In genomic region chr6:42156638-42157037, GRCh38 we compare ENCODE assay signal across 36 cellular contexts. TPM values are rescaled to one million over a fixed set of nuclear protein-coding genes. Genes with fewer than 3 reads are reported as not detected.
"Had no signal": no experiment of that assay in that cellular context is flagged by ENCODE, and none has a peak within 500 bp of the region (broad histone marks: within the 10 kb centered on the region; RNA-seq: fewer than 3 reads in every experiment).

No MANE protein-coding gene starts in this region.

- H3K9me3 Mint-ChIP-seq: activated CD4-positive, alpha-beta memory T cell treated with anti-CD3 and anti-CD28 coated beads for 36 hours; activated CD4-positive, alpha-beta T cell treated with anti-CD3 and anti-CD28 coated beads, Interleukin-2, amount 10 ng/mL, durations not matched to agents 24 days and 14 days; activated naive CD4-positive, alpha-beta T cell treated with anti-CD3 and anti-CD28 coated beads for 36 hours; activated naive CD4-positive, alpha-beta T cell treated with anti-CD3 and anti-CD28 coated beads, Interleukin-2, amount 50 U/mL, for 72 hours; activated T-cell treated with anti-CD3 and anti-CD28 coated beads, Interleukin-2, amount 50 U/mL, for 4 hours; activated T-helper 1 cell treated with anti-CD3 and anti-CD28 coated beads, Interleukin-12 subunit alpha, Interleukin-12 subunit beta, Interleukin-2, Interleukin-4 antibody, amounts not matched to agents 30 ng/mL and 10 ng/mL and 1 ng/mL, durations not matched to agents 14 hours and 24 hours and 36 hours; brain had no signal

- H3K27ac Mint-ChIP-seq: activated CD4-positive, alpha-beta memory T cell treated with anti-CD3 and anti-CD28 coated beads for 36 hours; activated CD4-positive, alpha-beta T cell treated with anti-CD3 and anti-CD28 coated beads, Interleukin-2, amount 10 ng/mL, durations not matched to agents 24 days and 14 days; activated naive CD4-positive, alpha-beta T cell treated with anti-CD3 and anti-CD28 coated beads for 36 hours; activated naive CD4-positive, alpha-beta T cell treated with anti-CD3 and anti-CD28 coated beads, Interleukin-2, amount 50 U/mL, for 72 hours; activated T-helper 1 cell treated with anti-CD3 and anti-CD28 coated beads, Interleukin-12 subunit alpha, Interleukin-12 subunit beta, Interleukin-2, Interleukin-4 antibody, amounts not matched to agents 30 ng/mL and 10 ng/mL and 1 ng/mL, durations not matched to agents 14 hours and 24 hours and 36 hours; brain had no signal

- H3K36me3 ChIP-seq: adrenal gland, MG63, Peyer's patch, SJSA1, WERI-Rb-1 had no signal

- ATAC-seq: activated naive CD4-positive, alpha-beta T cell treated with anti-CD3 and anti-CD28 coated beads, Interleukin-2, amount 50 U/mL, for 72 hours; activated T-cell treated with anti-CD3 and anti-CD28 coated beads, Interleukin-2, amount 50 U/mL, for 4 hours; PC-3 had no signal

- H3K4me1 Mint-ChIP-seq: activated CD4-positive, alpha-beta T cell treated with anti-CD3 and anti-CD28 coated beads, Interleukin-2, amount 10 ng/mL, durations not matched to agents 24 days and 14 days; brain had no signal

- H3K9me3 ChIP-seq: adrenal gland, MG63, Peyer's patch, SJSA1, SK-N-SH had no signal

- H3K4me1 ChIP-seq: adrenal gland, Peyer's patch, SJSA1 had no signal

- FAIRE-seq: bronchial epithelial cell had no signal

- H3K4me3 ChIP-seq: adrenal gland, MG63, Peyer's patch, SJSA1 had no signal

- H3K27me3 ChIP-seq: adrenal gland, MG63, Peyer's patch, SJSA1 had no signal

- H3K9ac ChIP-seq: SK-N-SH had no signal

- H3K4me3 Mint-ChIP-seq: activated CD4-positive, alpha-beta memory T cell treated with anti-CD3 and anti-CD28 coated beads for 36 hours; activated CD4-positive, alpha-beta T cell treated with anti-CD3 and anti-CD28 coated beads, Interleukin-2, amount 10 ng/mL, durations not matched to agents 24 days and 14 days; activated naive CD4-positive, alpha-beta T cell treated with anti-CD3 and anti-CD28 coated beads for 36 hours; activated T-cell treated with anti-CD3 and anti-CD28 coated beads, Interleukin-2, amount 50 U/mL, for 4 hours; activated T-helper 1 cell treated with anti-CD3 and anti-CD28 coated beads, Interleukin-12 subunit alpha, Interleukin-12 subunit beta, Interleukin-2, Interleukin-4 antibody, amounts not matched to agents 30 ng/mL and 10 ng/mL and 1 ng/mL, durations not matched to agents 14 hours and 24 hours and 36 hours; brain had no signal

- H3K4me2 ChIP-seq: SK-N-SH had no signal

- DNase-seq: activated CD4-positive, alpha-beta memory T cell treated with anti-CD3 and anti-CD28 coated beads for 36 hours; activated CD4-positive, alpha-beta T cell treated with anti-CD3 and anti-CD28 coated beads, Interleukin-2, amount 10 ng/mL, durations not matched to agents 24 days and 14 days; activated CD8-positive, alpha-beta memory T cell treated with anti-CD3 and anti-CD28 coated beads, Interleukin-2, amount 50 U/mL, for 4 hours; activated gamma-delta T cell treated with Interleukin-2 at 50 U/mL for 16 hours; activated naive CD4-positive, alpha-beta T cell treated with anti-CD3 and anti-CD28 coated beads for 36 hours; activated T-cell treated with anti-CD3 and anti-CD28 coated beads for 4 hours; activated T-cell treated with anti-CD3 and anti-CD28 coated beads, Interleukin-2, amount 50 U/mL, for 4 hours; adrenal gland; caudate nucleus; cerebellar nuclear complex; Kasumi-1; MG63; NCI-H1048; NCI-H1105 treated with DMSO at 0.1 percent for 48 hours; NCI-H1436 treated with DMSO at 0.1 percent for 48 hours; NCI-H1694 treated with DMSO at 0.1 percent for 48 hours; NCI-H2029; NCI-H345; NCI-H526; NCI-H748 treated with DMSO at 0.1 percent for 48 hours; NK-92 treated with Interleukin-12 subunit alpha and Interleukin-12 subunit beta, amount 100 ng/mL, for 24 hours; PC-3; Peyer's patch; RPMI8226; SHP77 treated with DMSO at 0.1 percent for 48 hours; SK-N-SH; T-helper 1 cell; T-helper 2 cell; T-helper 9 cell; WERI-Rb-1 had no signal

- H3K36me3 Mint-ChIP-seq: activated CD4-positive, alpha-beta memory T cell treated with anti-CD3 and anti-CD28 coated beads for 36 hours; activated naive CD4-positive, alpha-beta T cell treated with anti-CD3 and anti-CD28 coated beads, Interleukin-2, amount 50 U/mL, for 72 hours; brain had no signal

- H3K27ac ChIP-seq: adrenal gland, Peyer's patch, SJSA1, WERI-Rb-1 had no signal

RNA-seq across cellular contexts. Expression of gene C6orf132, which starts 14.2 kb away (rescaled TPM):
- total RNA-seq: NCI-H460, SJSA1 had no signal
- polyA plus RNA-seq: SK-N-SH had no signal

RNA-seq across cellular contexts. Expression of gene GUCA1A, which starts 16.5 kb away (rescaled TPM):
- total RNA-seq: activated CD4-positive, alpha-beta memory T cell treated with anti-CD3 and anti-CD28 coated beads for 36 hours; activated CD4-positive, alpha-beta T cell treated with anti-CD3 and anti-CD28 coated beads, Interleukin-2, amount 10 ng/mL, durations not matched to agents 24 days and 14 days; activated naive CD4-positive, alpha-beta T cell treated with anti-CD3 and anti-CD28 coated beads for 36 hours; activated T-cell treated with anti-CD3 and anti-CD28 coated beads, Interleukin-2, amount 50 U/mL, for 4 hours; activated T-helper 1 cell treated with anti-CD3 and anti-CD28 coated beads, Interleukin-12 subunit alpha, Interleukin-12 subunit beta, Interleukin-2, Interleukin-4 antibody, amounts not matched to agents 30 ng/mL and 10 ng/mL and 1 ng/mL, durations not matched to agents 14 hours and 24 hours and 36 hours; adrenal gland; bronchial epithelial cell; NCI-H460; PC-3; Peyer's patch; SJSA1 had no signal
- polyA plus RNA-seq: adrenal gland had no signal

RNA-seq across cellular contexts. Expression of gene GUCA1B, which starts 38.1 kb away (rescaled TPM):
- total RNA-seq: SJSA1 had no signal
